ENCODE assay signal across 2 cellular contexts in the genomic region with DNA sequence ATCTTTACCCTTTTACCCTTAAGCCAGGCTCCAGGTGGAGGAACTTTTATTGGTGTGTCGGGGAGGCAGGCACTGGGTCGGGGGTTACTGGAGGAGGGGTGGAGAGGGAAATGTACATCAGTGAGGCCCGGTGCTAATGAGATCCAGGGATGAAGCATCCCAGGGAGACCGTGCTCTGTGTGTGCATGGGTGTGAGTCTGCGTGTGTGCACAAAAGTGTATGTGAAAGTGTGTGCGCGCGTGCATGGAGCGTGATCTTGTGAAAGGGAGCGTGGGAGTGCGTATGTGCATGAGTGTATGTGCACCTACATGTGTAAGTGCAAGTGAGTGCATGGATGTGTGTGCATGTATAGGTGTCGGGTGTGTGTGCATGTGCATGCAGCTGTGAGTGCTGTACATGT.
TF ChIP-seq lines count a peak whose summit lies in the region.

No MANE protein-coding gene starts in this region.

TF ChIP-seq in GM12891, 5 proteins besides CTCF, POLR2A, EP300 and RAD21:
- TF ChIP-seq TAF1 (IDR thresholded peaks at IDR 0.05; ENCODE audit: low read depth, low read length) (no peak), SPI1 (IDR thresholded peaks at IDR 0.05; ENCODE audit: low read depth, low read length) (no peak), POU2F2 (IDR thresholded peaks at IDR 0.05; ENCODE audit: low read depth, low read length) (no peak), POLR2AphosphoS5 (IDR thresholded peaks at IDR 0.05; ENCODE audit: low read depth, low read length) (no peak), PAX5 (IDR thresholded peaks at IDR 0.05; ENCODE audit: insufficient read depth, low read length, severe bottlenecking) (no peak)
TF ChIP-seq in GM12891: peak in this region for 0.

TF ChIP-seq in GM12878, 131 proteins besides CTCF, POLR2A, EP300 and RAD21:
- TF ChIP-seq NR2C2 (IDR thresholded peaks at IDR 0.05; ENCODE audit: borderline replicate concordance, control insufficient read depth, insufficient read length, low read depth): peak; percentile 12
- TF ChIP-seq NFIC (IDR thresholded peaks at IDR 0.05; ENCODE audit: low read depth, low read length): no peak
- no peak for TF ChIP-seq ASH2L (IDR thresholded peaks at IDR 0.05; ENCODE audit: borderline replicate concordance, low read depth)
TF ChIP-seq in GM12878: peak in this region for 1.
